ENCODE assay signal across 1 cellular context in genomic region chr1:198166900-198167299, GRCh38.
TF ChIP-seq lines count a peak whose summit lies in the region.

No MANE protein-coding gene starts in this region.

TF ChIP-seq in SK-N-SH, 30 proteins besides CTCF, POLR2A, EP300 and RAD21 (continued from another document):
- TF ChIP-seq PBX3 (IDR thresholded peaks at IDR 0.05) (no peak; the same call in 1 of the 2 replicates), FOSL2 (IDR thresholded peaks at IDR 0.05; ENCODE audit: borderline replicate concordance, low read depth) (no peak), ZBTB33 (IDR thresholded peaks at IDR 0.05; ENCODE audit: borderline replicate concordance, low read depth) (no peak), RFX5 (IDR thresholded peaks at IDR 0.05; ENCODE audit: low read length) (no peak), TEAD4 (IDR thresholded peaks at IDR 0.05; ENCODE audit: borderline replicate concordance, insufficient read depth) (no peak), TAF1 (IDR thresholded peaks at IDR 0.05; ENCODE audit: borderline replicate concordance, low read depth, low read length) (no peak), ELF1 (IDR thresholded peaks at IDR 0.05) (no peak), SMC3 (IDR thresholded peaks at IDR 0.05; ENCODE audit: low read depth, low read length) (no peak), JUND (IDR thresholded peaks at IDR 0.05) (no peak)
